8 cellular contexts compared by ENCODE assay signal in the genomic region with DNA sequence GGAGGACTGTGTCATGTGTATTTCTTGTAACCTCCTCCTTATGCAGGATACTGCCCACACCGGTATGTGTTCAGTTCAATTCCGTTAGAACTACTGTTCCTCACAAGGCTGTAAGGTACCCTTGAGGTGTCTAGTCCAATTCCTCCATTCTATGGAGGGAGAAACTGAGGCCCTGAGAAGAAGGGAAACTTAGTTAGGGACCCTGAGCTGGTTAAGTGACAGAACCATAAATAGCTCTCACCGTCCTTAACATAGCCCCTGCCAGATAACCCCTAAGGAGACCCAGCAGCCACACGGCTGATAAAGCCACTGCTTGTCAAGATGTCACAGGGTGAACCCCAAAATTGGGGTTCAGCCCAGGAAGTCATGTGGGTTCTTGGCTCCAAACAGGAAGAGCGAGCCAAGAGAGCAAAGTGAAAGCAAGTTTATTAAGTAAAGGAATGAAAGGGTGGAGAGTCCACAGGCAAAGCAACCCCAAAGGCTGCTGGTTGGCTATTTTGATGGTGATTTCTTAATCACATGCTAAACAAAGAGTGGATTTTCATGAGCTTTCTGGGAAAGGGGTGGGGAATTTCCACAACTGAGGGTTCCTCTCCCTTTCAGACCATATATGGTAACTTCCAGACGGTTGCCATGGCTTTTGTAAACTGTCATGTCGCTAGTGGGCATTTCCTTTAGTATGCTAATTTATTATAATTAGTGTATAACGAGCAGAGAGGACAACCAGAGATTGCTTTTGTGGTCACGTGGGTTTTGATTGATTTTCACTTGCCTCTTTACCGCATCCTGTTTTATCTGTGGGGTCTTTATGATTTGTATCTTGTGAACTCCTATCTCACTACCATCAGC.
DNase-seq lines count a peak whose midpoint lies in the region; ATAC-seq and TF ChIP-seq lines count a peak whose summit lies in the region.

No MANE protein-coding gene starts in this region.

- no peak overlapping the region for H2AK5ac ChIP-seq in trophoblast cell (ENCODE audit: low read length)

- H3K14ac ChIP-seq in trophoblast cell (ENCODE audit: low read length): no peak overlapping the region

- no TSS peak for BruUV-seq in PC-3 (replicated peaks; lab: Mats Ljungman, UMichigan)

- H3K36me3 ChIP-seq in heart left ventricle (no peaks in the 10 kb centered on the region), trophoblast cell (ENCODE audit: control insufficient read depth in 1 of 2, insufficient read depth in 2 of 2, low read length in 2 of 2) (no peaks in the 10 kb centered on the region), PC-3 (ENCODE audit: low read depth, low read length) (no peaks in the 10 kb centered on the region)

- no peaks in the 10 kb centered on the region for H3K9me2 ChIP-seq in PC-3 (replicated peaks; ENCODE audit: low read length)

- H3K4me3 ChIP-seq in heart left ventricle (peak overlapping the region in 10 of 12 donors; percentile 13 to 54 (median 40)), trophoblast cell (ENCODE audit: low read depth, low read length) (no peak overlapping the region), PC-3 (ENCODE audit: low read length) (no peak overlapping the region)

- no peak for TF ChIP-seq POLR2A in heart left ventricle (IDR thresholded peaks at IDR 0.05)

- H3K4me1 ChIP-seq in heart left ventricle (peaks cover 0 to 51% (median 6%) of the 10 kb centered on the region in 12 donors), trophoblast cell (ENCODE audit: control insufficient read depth in 1 of 2, insufficient read depth in 2 of 2, low read length in 2 of 2) (peaks cover 5 to 8% of the 10 kb centered on the region in 2 experiments), PC-3 (ENCODE audit: insufficient read depth, low read length) (no peaks in the 10 kb centered on the region)

- H4K20me1 ChIP-seq in PC-3 (ENCODE audit: low read length): no peaks in the 10 kb centered on the region

- no peak overlapping the region for H4K12ac ChIP-seq in trophoblast cell (ENCODE audit: low read depth, low read length)

- H4K91ac ChIP-seq in trophoblast cell (ENCODE audit: low read depth, low read length): no peak overlapping the region

- H3K9me3 ChIP-seq in heart left ventricle (no peaks in the 10 kb centered on the region), trophoblast cell (ENCODE audit: insufficient read depth, low read depth, low read length) (no peaks in the 10 kb centered on the region), PC-3 (ENCODE audit: low read length) (no peaks in the 10 kb centered on the region)

- H3K9ac ChIP-seq in trophoblast cell (ENCODE audit: low read length) (no peak overlapping the region), PC-3 (ENCODE audit: low read length) (no peak overlapping the region)

- TF ChIP-seq CTCF in heart left ventricle (IDR thresholded peaks at IDR 0.05) (no peak), PC-3 (conservative IDR thresholded peaks at IDR 0.05; ENCODE audit: low read depth, low read length) (no peak)

- no peak overlapping the region for H3K23ac ChIP-seq in trophoblast cell (ENCODE audit: low read length)

- H3K18ac ChIP-seq in trophoblast cell (ENCODE audit: low read length): no peak overlapping the region

- H3K27ac ChIP-seq in heart left ventricle (peak overlapping the region in 8 of 12 donors; percentile 51 to 87 (median 65)), trophoblast cell (ENCODE audit: low read depth, low read length) (no peak overlapping the region), PC-3 (ENCODE audit: low read length) (no peak overlapping the region)

- H2AFZ ChIP-seq in trophoblast cell (ENCODE audit: insufficient read depth, low read length, poor library complexity) (no peak overlapping the region), PC-3 (ENCODE audit: low read length) (no peak overlapping the region)

- H3K4me2 ChIP-seq in trophoblast cell (ENCODE audit: low read length) (peak overlapping the region; percentile 7), PC-3 (ENCODE audit: low read length) (no peak overlapping the region)

- H4K8ac ChIP-seq in trophoblast cell (ENCODE audit: low read depth, low read length): no peak overlapping the region

- DNase-seq in ELR (ENCODE audit: low read depth): peak; percentile 82
- DNase-seq in NAMALWA (ENCODE audit: low spot score): peak; percentile 86
- peak; percentile 38 for DNase-seq in activated naive CD4-positive, alpha-beta T cell treated with Interleukin-2 at 50 U/mL for 16 hours
- DNase-seq in heart left ventricle: peak in 4 of 5 donors; percentile 30 to 52 (median 38)
- DNase-seq in trophoblast cell: peak in 1 of 2 donors; percentile 59
- DNase-seq in PC-3: no peak
- DNase-seq in DMS114 treated with DMSO at 0.1 percent for 48 hours (lab: John Stamatoyannopoulos, UW; ENCODE audit: unreplicated experiment): no peak

- H3K79me2 ChIP-seq in trophoblast cell (ENCODE audit: control insufficient read depth, insufficient read depth, low read length, poor library complexity): no peaks in the 10 kb centered on the region
- no peaks in the 10 kb centered on the region for H3K79me2 ChIP-seq in PC-3 (ENCODE audit: low read length)

- no peak overlapping the region for H2BK120ac ChIP-seq in trophoblast cell (ENCODE audit: insufficient read depth, low read length, poor library complexity)

- H2BK5ac ChIP-seq in trophoblast cell (ENCODE audit: low read depth, low read length, poor library complexity): no peak overlapping the region

- H3F3A ChIP-seq in PC-3 (ENCODE audit: low read length, unreplicated experiment): no peaks in the 10 kb centered on the region

- POLR2A ChIA-PET in PC-3 (lab: Charles Lee; ENCODE audit: unreplicated experiment): no interaction called here

- ATAC-seq in GM21786 (IDR thresholded peaks at IDR 0.05; ENCODE audit: unreplicated experiment): peak; percentile 80
- ATAC-seq in heart left ventricle: peak; percentile 40 to 84 (median 78)
- no peak for ATAC-seq in PC-3

- 40 to 49% (median 43%) methylated on average over 10 of the region's 10 CpGs for WGBS in heart left ventricle, 4 donors
- WGBS in trophoblast cell (ENCODE audit: extremely low coverage, insufficient coverage, insufficient read length): no CpG with 5 or more reads among the region's 10 CpGs

- H2BK12ac ChIP-seq in trophoblast cell (ENCODE audit: low read length): no peak overlapping the region

- H3K4ac ChIP-seq in trophoblast cell (ENCODE audit: low read depth, low read length): no peak overlapping the region

- H3K27me3 ChIP-seq in heart left ventricle: no peaks in the 10 kb centered on the region
- no peaks in the 10 kb centered on the region for H3K27me3 ChIP-seq in trophoblast cell (ENCODE audit: insufficient read depth, low read length)
- H3K27me3 ChIP-seq in PC-3 (ENCODE audit: low read length): no peaks in the 10 kb centered on the region

- CTCF ChIA-PET in PC-3 (lab: Charles Lee): no interaction called here

- no peaks in the 10 kb centered on the region for H3K79me1 ChIP-seq in trophoblast cell (ENCODE audit: low read length)

- intact Hi-C loops in heart left ventricle (cut with DNase I): loop anchor here in 1 of 10 donors (10.0 kb wide), 1 partner anchor 49 kb away; no protein-coding TSS in a partner anchor
- intact Hi-C loops in PC-3 (cut with micrococcal nuclease): no loop called here

Comparison
In these comparisons a context has a peak if more than half of its experiments do, and no peak if none do; other contexts are left out.
1. DNase-seq: peak in ELR (single experiment), NAMALWA (single experiment), activated naive CD4-positive, alpha-beta T cell treated with Interleukin-2 at 50 U/mL for 16 hours (single experiment) and heart left ventricle (4 of 5); none in PC-3 (single experiment) and DMS114 treated with DMSO at 0.1 percent for 48 hours (single experiment).
2. H3K27ac ChIP-seq: peak in heart left ventricle (8 of 12); none in trophoblast cell (single experiment) and PC-3 (single experiment).
3. H3K4me3 ChIP-seq: peak in heart left ventricle (10 of 12); none in trophoblast cell (single experiment) and PC-3 (single experiment).